In genomic region chr20:63894358-63895201, GRCh38 we compare ENCODE assay signal across 1 cellular context.
TF ChIP-seq lines count a peak whose summit lies in the region.

A gene with protein sequence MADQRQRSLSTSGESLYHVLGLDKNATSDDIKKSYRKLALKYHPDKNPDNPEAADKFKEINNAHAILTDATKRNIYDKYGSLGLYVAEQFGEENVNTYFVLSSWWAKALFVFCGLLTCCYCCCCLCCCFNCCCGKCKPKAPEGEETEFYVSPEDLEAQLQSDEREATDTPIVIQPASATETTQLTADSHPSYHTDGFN (plus strand): TSS chr20:63895126. CDS start chr20:63928346, 33,220 bp downstream.

TF ChIP-seq in H1, 55 proteins besides CTCF, POLR2A, EP300 and RAD21 (continued from another document):
- TF ChIP-seq, protein P1, sequence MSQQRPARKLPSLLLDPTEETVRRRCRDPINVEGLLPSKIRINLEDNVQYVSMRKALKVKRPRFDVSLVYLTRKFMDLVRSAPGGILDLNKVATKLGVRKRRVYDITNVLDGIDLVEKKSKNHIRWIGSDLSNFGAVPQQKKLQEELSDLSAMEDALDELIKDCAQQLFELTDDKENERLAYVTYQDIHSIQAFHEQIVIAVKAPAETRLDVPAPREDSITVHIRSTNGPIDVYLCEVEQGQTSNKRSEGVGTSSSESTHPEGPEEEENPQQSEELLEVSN (IDR thresholded peaks at IDR 0.05), result peak; percentile 42; the same call in 1 of the 2 replicates
- TF ChIP-seq SRF (IDR thresholded peaks at IDR 0.05; ENCODE audit: low read depth, low read length), result no peak
- no peak for TF ChIP-seq CHD1 (IDR thresholded peaks at IDR 0.05; ENCODE audit: low read depth, low read length)
- TF ChIP-seq PHF8 (conservative IDR thresholded peaks at IDR 0.05; ENCODE audit: low read depth, low read length), result 0 out of 2 replicates have a peak, but pooled peaks have one; percentile 39
- no peak for TF ChIP-seq TCF12 (IDR thresholded peaks at IDR 0.05; ENCODE audit: low read depth, low read length)
- no peak for TF ChIP-seq NANOG (IDR thresholded peaks at IDR 0.05; ENCODE audit: insufficient read depth, low read depth, low read length, poor library complexity, severe bottlenecking)
- peak; percentile 75 to 99; a peak in 2 of 4 replicates for TF ChIP-seq HDAC2 (IDR thresholded peaks at IDR 0.05; ENCODE audit: borderline replicate concordance in 1 of 2, low read depth in 2 of 2, low read length in 2 of 2)
- no peak for TF ChIP-seq GABPA (IDR thresholded peaks at IDR 0.05; ENCODE audit: borderline replicate concordance, insufficient read depth, low read length)
- peak; percentile 63; the same call in 1 of the 2 replicates for TF ChIP-seq SUZ12 (IDR thresholded peaks at IDR 0.05; ENCODE audit: low read length)
- TF ChIP-seq YY1 (IDR thresholded peaks at IDR 0.05; ENCODE audit: low read depth, low read length), result no peak
- peak; percentile 80 for TF ChIP-seq KDM4A (IDR thresholded peaks at IDR 0.05; ENCODE audit: low read depth, low read length, severe bottlenecking)
- no peak for TF ChIP-seq TAF1 (IDR thresholded peaks at IDR 0.05; ENCODE audit: low read depth, low read length)
- no peak for TF ChIP-seq KDM5A (IDR thresholded peaks at IDR 0.05; ENCODE audit: low read length)
- TF ChIP-seq EGR1 (IDR thresholded peaks at IDR 0.05; ENCODE audit: borderline replicate concordance, low read depth, low read length), result peak; percentile 91; the same call in 1 of the 2 replicates
- TF ChIP-seq RNF2 (IDR thresholded peaks at IDR 0.05; ENCODE audit: borderline replicate concordance, low read depth, low read length, missing control alignments, poor library complexity, severe bottlenecking), result no peak
- TF ChIP-seq TEAD4 (IDR thresholded peaks at IDR 0.05; ENCODE audit: low read depth, low read length), result no peak
- no peak for TF ChIP-seq SP2 (IDR thresholded peaks at IDR 0.05; ENCODE audit: low read length)
- TF ChIP-seq, protein P2, sequence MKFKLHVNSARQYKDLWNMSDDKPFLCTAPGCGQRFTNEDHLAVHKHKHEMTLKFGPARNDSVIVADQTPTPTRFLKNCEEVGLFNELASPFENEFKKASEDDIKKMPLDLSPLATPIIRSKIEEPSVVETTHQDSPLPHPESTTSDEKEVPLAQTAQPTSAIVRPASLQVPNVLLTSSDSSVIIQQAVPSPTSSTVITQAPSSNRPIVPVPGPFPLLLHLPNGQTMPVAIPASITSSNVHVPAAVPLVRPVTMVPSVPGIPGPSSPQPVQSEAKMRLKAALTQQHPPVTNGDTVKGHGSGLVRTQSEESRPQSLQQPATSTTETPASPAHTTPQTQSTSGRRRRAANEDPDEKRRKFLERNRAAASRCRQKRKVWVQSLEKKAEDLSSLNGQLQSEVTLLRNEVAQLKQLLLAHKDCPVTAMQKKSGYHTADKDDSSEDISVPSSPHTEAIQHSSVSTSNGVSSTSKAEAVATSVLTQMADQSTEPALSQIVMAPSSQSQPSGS (IDR thresholded peaks at IDR 0.05; ENCODE audit: low read length), result no peak
- peak; percentile 75 for TF ChIP-seq SP1 (IDR thresholded peaks at IDR 0.05; ENCODE audit: low read depth, low read length)
- TF ChIP-seq ASH2L (IDR thresholded peaks at IDR 0.05; ENCODE audit: low read length), result peak; percentile 56
- TF ChIP-seq FOSL1 (IDR thresholded peaks at IDR 0.05; ENCODE audit: insufficient read depth, low read depth, low read length), result no peak
- peak; percentile 61; the same call in 1 of the 2 replicates for TF ChIP-seq SP4 (IDR thresholded peaks at IDR 0.05; ENCODE audit: low read length)
- no peak for TF ChIP-seq RFX5 (IDR thresholded peaks at IDR 0.05; ENCODE audit: borderline replicate concordance, low read depth, low read length)
- TF ChIP-seq BACH1 (IDR thresholded peaks at IDR 0.05; ENCODE audit: low read length), result peak; percentile 98
- TF ChIP-seq CBX5 (IDR thresholded peaks at IDR 0.05; ENCODE audit: low read depth, low read length), result no peak
- no peak for TF ChIP-seq RXRA (IDR thresholded peaks at IDR 0.05; ENCODE audit: insufficient read depth, low read depth, low read length)
- TF ChIP-seq NRF1 (IDR thresholded peaks at IDR 0.05; ENCODE audit: low read depth, low read length), result peak; percentile 87
- no peak for TF ChIP-seq GTF2F1 (IDR thresholded peaks at IDR 0.05; ENCODE audit: borderline replicate concordance, low read depth, low read length)
- TF ChIP-seq CHD2 (IDR thresholded peaks at IDR 0.05; ENCODE audit: low read length), result no peak
- TF ChIP-seq SIN3A (conservative IDR thresholded peaks at IDR 0.05 in 1 of 2, IDR thresholded peaks at IDR 0.05 in 1 of 2; ENCODE audit: low read depth in 1 of 2, low read length in 2 of 2), result peak; percentile 35 to 82; a peak in 2 of 4 replicates
